ENCODE assay signal across 1 cellular context in genomic region chr16:100989-101388, GRCh38.
TF ChIP-seq lines count a peak whose summit lies in the region.

No MANE protein-coding gene starts in this region.

TF ChIP-seq in IMR-90, 13 proteins besides CTCF, POLR2A, EP300 and RAD21:
- no peak for TF ChIP-seq MAFK (IDR thresholded peaks at IDR 0.05; ENCODE audit: low read depth, low read length)
- no peak for TF ChIP-seq FOS (IDR thresholded peaks at IDR 0.05; ENCODE audit: low read depth, low read length)
- no peak for TF ChIP-seq SMC3 (IDR thresholded peaks at IDR 0.05; ENCODE audit: low read depth, low read length)
- TF ChIP-seq ELK1 (IDR thresholded peaks at IDR 0.05; ENCODE audit: borderline replicate concordance, low read depth, low read length) = no peak
